1 cellular context compared by ENCODE assay signal in genomic region chr1:206982216-206982615, GRCh38.
TF ChIP-seq lines count a peak whose summit lies in the region.

No MANE protein-coding gene starts in this region.

TF ChIP-seq in GM23338, 12 proteins besides CTCF, POLR2A, EP300 and RAD21 (continued from another document):
- no peak for TF ChIP-seq ZNF462 (CRISPR knock-in tag; IDR thresholded peaks at IDR 0.05)
- no peak for TF ChIP-seq REST (IDR thresholded peaks at IDR 0.05; ENCODE audit: unreplicated experiment)
- TF ChIP-seq JUNB (IDR thresholded peaks at IDR 0.05; ENCODE audit: unreplicated experiment): no peak
- TF ChIP-seq EZH2 (IDR thresholded peaks at IDR 0.05; ENCODE audit: low read depth, unreplicated experiment): no peak
- TF ChIP-seq ETS1 (IDR thresholded peaks at IDR 0.05): no peak
- no peak for TF ChIP-seq POLR2AphosphoS5 (IDR thresholded peaks at IDR 0.05; ENCODE audit: low read depth)
- TF ChIP-seq CREB1 (CRISPR knock-in tag; IDR thresholded peaks at IDR 0.05; ENCODE audit: low read depth): no peak
- TF ChIP-seq NANOG (IDR thresholded peaks at IDR 0.05; ENCODE audit: borderline replicate concordance): no peak
